Comparison of ENCODE assay signal across 28 cellular contexts in genomic region chr6:6816716-6817115, GRCh38.
"Had no signal": no experiment of that assay in that cellular context is flagged by ENCODE, and none has a peak within 500 bp of the region (broad histone marks: within the 10 kb centered on the region; RNA-seq: fewer than 3 reads in every experiment).

No MANE protein-coding gene starts in this region.

- H3K4me3 ChIP-seq: lower lobe of right lung, mucosa of descending colon, pancreas, skin epidermis, testis, vagina had no signal

- H3K9me3 Mint-ChIP-seq: activated naive CD8-positive, alpha-beta T cell treated with anti-CD3 and anti-CD28 coated beads for 36 hours; activated T-cell treated with anti-CD3 and anti-CD28 coated beads, Interleukin-2, amount 50 U/mL, for 4 hours; activated T-helper 2 cell treated with anti-CD3 and anti-CD28 coated beads, Interferon-gamma antibody, Interleukin-2, Interleukin-4, amounts not matched to agents 10 μg/mL and 5 μg/mL and 100 μg/mL, durations not matched to agents 14 hours and 24 hours and 36 hours; immature natural killer cell; nephron progenitor cell had no signal

- H3K27me3 ChIP-seq: foreskin keratinocyte, pancreas, testis, vagina had no signal

- H3K36me3 ChIP-seq: lower lobe of right lung, pancreas, vagina had no signal

- H3K4me3 Mint-ChIP-seq: activated naive CD8-positive, alpha-beta T cell treated with anti-CD3 and anti-CD28 coated beads for 36 hours; activated T-cell treated with anti-CD3 and anti-CD28 coated beads, Interleukin-2, amount 50 U/mL, for 4 hours; immature natural killer cell; nephron progenitor cell; WTC11 had no signal

- ATAC-seq: activated T-cell treated with anti-CD3 and anti-CD28 coated beads, Interleukin-2, amount 50 U/mL, for 4 hours; foreskin keratinocyte; left lobe of liver; lower lobe of right lung; mucosa of descending colon; pancreas; right cardiac atrium; WTC11 had no signal

- H3K36me3 Mint-ChIP-seq: activated naive CD8-positive, alpha-beta T cell treated with anti-CD3 and anti-CD28 coated beads for 36 hours; immature natural killer cell; WTC11 had no signal

- H3K27ac ChIP-seq: lower lobe of right lung, pancreas, testis, vagina had no signal

- H3K9me3 ChIP-seq: lower lobe of right lung, mucosa of descending colon, pancreas, testis, vagina had no signal

- DNase-seq: activated CD4-positive, alpha-beta T cell treated with anti-CD3 and anti-CD28 coated beads for 4 hours; activated CD4-positive, alpha-beta T cell treated with anti-CD3 and anti-CD28 coated beads, Interleukin-2, amount 50 U/mL, for 48 hours; activated CD8-positive, alpha-beta memory T cell treated with anti-CD3 and anti-CD28 coated beads, Interleukin-2, amount 50 U/mL, for 48 hours; activated naive CD4-positive, alpha-beta T cell treated with Interleukin-2 at 50 U/mL for 16 hours; activated naive CD8-positive, alpha-beta T cell treated with anti-CD3 and anti-CD28 coated beads for 36 hours; activated T-cell treated with anti-CD3 and anti-CD28 coated beads, Interleukin-2, amount 50 U/mL, for 4 hours; central memory CD4-positive, alpha-beta T cell; dermis blood vessel endothelial cell; effector CD8-positive, alpha-beta T cell; erythroblast; foreskin keratinocyte; immature natural killer cell; lower lobe of right lung; mesendoderm; mucosa of descending colon; nephron progenitor cell; pancreas; right cardiac atrium; stimulated activated CD4-positive, alpha-beta T cell treated with anti-CD3 and anti-CD28 coated beads, Interleukin-15, amount 100 ng/mL, for 24 hours; stimulated activated CD8-positive, alpha-beta memory T cell treated with anti-CD3 and anti-CD28 coated beads, Interleukin-4, amount 100 ng/mL, for 48 hours; stimulated activated naive CD4-positive, alpha-beta T cell; testis had no signal

- H3K27ac Mint-ChIP-seq: activated naive CD8-positive, alpha-beta T cell treated with anti-CD3 and anti-CD28 coated beads for 36 hours; activated T-helper 2 cell treated with anti-CD3 and anti-CD28 coated beads, Interferon-gamma antibody, Interleukin-2, Interleukin-4, amounts not matched to agents 10 μg/mL and 5 μg/mL and 100 μg/mL, durations not matched to agents 14 hours and 24 hours and 36 hours; immature natural killer cell; nephron progenitor cell; WTC11 had no signal

- FAIRE-seq: astrocyte, pancreas had no signal
